8 cellular contexts compared by ENCODE assay signal in genomic region chr17:2042355-2042929, GRCh38. TPM values are rescaled to one million over a fixed set of nuclear protein-coding genes. Genes with fewer than 3 reads are reported as not detected.
DNase-seq lines count a peak whose midpoint lies in the region; ATAC-seq and TF ChIP-seq lines count a peak whose summit lies in the region.

No MANE protein-coding gene starts in this region.

- H3K4me1 Mint-ChIP-seq in central memory CD8-positive, alpha-beta T cell = peaks cover 18% of the 10 kb centered on the region
- H3K4me1 Mint-ChIP-seq in type B pancreatic cell (ENCODE audit: unreplicated experiment) = peaks cover 13% of the 10 kb centered on the region

- intact Hi-C loops in lower lobe of right lung (cut with DNase I) = no loop called here

- ATAC-seq in central memory CD8-positive, alpha-beta T cell (replicated peaks; ENCODE audit: extremely low read depth, poor library complexity, severe bottlenecking) = no peak
- peak; percentile 0 for ATAC-seq in lower lobe of right lung
- ATAC-seq in HG02840 (IDR thresholded peaks at IDR 0.05; ENCODE audit: low FRiP score, unreplicated experiment) = no peak

- peak overlapping the region; percentile 90 for H3K27ac ChIP-seq in lower lobe of right lung

- peak overlapping the region; percentile 65 for H3K4me3 ChIP-seq in GM12864 (ENCODE audit: low read depth, low read length)
- H3K4me3 ChIP-seq in lower lobe of right lung = peak overlapping the region; percentile 68

- H3K4me1 ChIP-seq in lower lobe of right lung = peaks cover 26% of the 10 kb centered on the region

- peaks cover 45% of the 10 kb centered on the region for H3K36me3 ChIP-seq in lower lobe of right lung

- H3K27me3 ChIP-seq in lower lobe of right lung (ENCODE audit: low read depth) = no peaks in the 10 kb centered on the region

- TF ChIP-seq CTCF in GM12864 (IDR thresholded peaks at IDR 0.05; ENCODE audit: low read depth, low read length, missing control alignments) = peak; percentile 22
- TF ChIP-seq CTCF in lower lobe of right lung (IDR thresholded peaks at IDR 0.05) = no peak
- peak; percentile 40 for TF ChIP-seq CTCF in type B pancreatic cell (conservative IDR thresholded peaks at IDR 0.05)

- DNase-seq in GM12864 (ENCODE audit: low read depth) = no peak
- DNase-seq in NCI-H2227 (lab: John Stamatoyannopoulos, UW; ENCODE audit: unreplicated experiment) = peak; percentile 47
- no peak for DNase-seq in central memory CD8-positive, alpha-beta T cell (ENCODE audit: low spot score in 2 of 2)
- DNase-seq in lower lobe of right lung = no peak
- no peak for DNase-seq in type B pancreatic cell (ENCODE audit: extremely low spot score, unreplicated experiment)
- no peak for DNase-seq in stimulated activated CD4-positive, alpha-beta T cell treated with anti-CD3 and anti-CD28 coated beads, Interleukin-1b, Interleukin-23, amount 100 ng/mL, for 48 hours
- DNase-seq in cerebellum (ENCODE audit: low spot score) = no peak

- H3K27me3 Mint-ChIP-seq in central memory CD8-positive, alpha-beta T cell = no peaks in the 10 kb centered on the region
- H3K27me3 Mint-ChIP-seq in type B pancreatic cell = no peaks in the 10 kb centered on the region

- no peaks in the 10 kb centered on the region for H3K9me3 ChIP-seq in lower lobe of right lung

- peak overlapping the region; percentile 96 for H3K27ac Mint-ChIP-seq in central memory CD8-positive, alpha-beta T cell (ENCODE audit: low read depth)
- peak overlapping the region; percentile 90 for H3K27ac Mint-ChIP-seq in type B pancreatic cell

- no peaks in the 10 kb centered on the region for H3K9me3 Mint-ChIP-seq in central memory CD8-positive, alpha-beta T cell
- H3K9me3 Mint-ChIP-seq in type B pancreatic cell = no peaks in the 10 kb centered on the region

- H3K4me3 Mint-ChIP-seq in central memory CD8-positive, alpha-beta T cell = peak overlapping the region; percentile 92
- peak overlapping the region; percentile 95 for H3K4me3 Mint-ChIP-seq in type B pancreatic cell

- H3K36me3 Mint-ChIP-seq in central memory CD8-positive, alpha-beta T cell (ENCODE audit: insufficient read depth) = peaks cover 19% of the 10 kb centered on the region
- H3K36me3 Mint-ChIP-seq in type B pancreatic cell = peaks cover 12% of the 10 kb centered on the region

RNA-seq across cellular contexts. Expression of gene OVCA2, which starts 0.6 kb away (rescaled TPM):
- total RNA-seq in lower lobe of right lung (20.3 TPM), type B pancreatic cell (ENCODE audit: low replicate concordance) (27.8 and 42.7 TPM in 2 replicates), cerebellum (9.4 TPM)

RNA-seq across cellular contexts. Expression of gene HIC1, which starts 12.5 kb away (rescaled TPM):
- 20.6 TPM for total RNA-seq in lower lobe of right lung
- total RNA-seq in type B pancreatic cell (ENCODE audit: low replicate concordance) = 3.4 and 21.6 TPM in 2 replicates
- 9.1 TPM for total RNA-seq in cerebellum

RNA-seq across cellular contexts. Expression of gene DPH1, which starts 12.5 kb away (rescaled TPM):
- total RNA-seq in lower lobe of right lung = 38.0 TPM
- total RNA-seq in type B pancreatic cell (ENCODE audit: low replicate concordance) = 41.5 and 57.1 TPM in 2 replicates
- 26.8 TPM for total RNA-seq in cerebellum

RNA-seq across cellular contexts. Expression of gene RTN4RL1, which starts 17.3 kb away (rescaled TPM):
- total RNA-seq in lower lobe of right lung (5.8 TPM), type B pancreatic cell (ENCODE audit: low replicate concordance) (1.7 and 1.9 TPM in 2 replicates), cerebellum (6.9 TPM)

Comparison
In these comparisons a context has a peak if more than half of its experiments do, and no peak if none do; other contexts are left out.
1. ATAC-seq: peak in lower lobe of right lung (2 of 2); none in central memory CD8-positive, alpha-beta T cell (single experiment) and HG02840 (single experiment).